Comparison of ENCODE assay signal across 8 cellular contexts in the genomic region with DNA sequence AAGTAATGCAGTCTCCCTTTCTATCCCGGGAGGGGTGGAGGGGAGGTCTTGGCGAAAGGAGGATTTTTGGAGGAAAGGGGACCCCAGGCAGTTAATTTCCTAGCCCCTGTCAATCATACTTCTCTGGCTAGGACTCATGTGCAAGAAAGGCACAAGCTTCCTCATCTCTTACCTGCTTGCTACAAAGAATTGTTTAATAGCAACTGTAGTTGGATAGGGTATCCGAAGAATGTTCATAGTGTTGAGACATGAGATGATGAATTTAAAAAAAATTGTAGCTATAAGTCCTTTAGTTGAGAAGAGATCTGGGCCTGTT. TPM values are rescaled to one million over a fixed set of nuclear protein-coding genes. Genes with fewer than 3 reads are reported as not detected.
A peak's percentile ranks its signal among the peaks of the same experiment; 100 is the strongest.
DNase-seq lines count a peak whose midpoint lies in the region; ATAC-seq, FAIRE-seq and TF ChIP-seq lines count a peak whose summit lies in the region.

No MANE protein-coding gene starts in this region.

- peaks cover 2% of the 10 kb centered on the region for H3K9me3 Mint-ChIP-seq in stimulated activated naive CD8-positive, alpha-beta T cell treated with anti-CD3 and anti-CD28 coated beads, Interleukin-15, Interleukin-2, amounts not matched to agents 100 ng/mL and 50 ng/mL, for 24 hours
- H3K9me3 Mint-ChIP-seq in mesothelial cell of epicardium = no peaks in the 10 kb centered on the region

- no peaks in the 10 kb centered on the region for H3K27me3 ChIP-seq in GM12878 (replicated peaks in 1 of 2; ENCODE audit: control insufficient read depth in 2 of 2, insufficient read depth in 2 of 2, low read length in 1 of 2)

- no peak for FAIRE-seq in GM12878 (lab: Jason Lieb, UNC)

- peak overlapping the region; percentile 76 for H3K4me2 ChIP-seq in GM12878 (ENCODE audit: control insufficient read depth, insufficient read depth)

- H3K9ac ChIP-seq in GM12878 (ENCODE audit: control insufficient read depth, insufficient read depth, low read length) = peak overlapping the region; percentile 73

- RAD21 ChIA-PET in GM12878 (lab: Charles Lee; ENCODE audit: unreplicated experiment) = interaction anchor here (0.6 kb wide), 1 partner anchor 9 kb away, joined by 3 read pairs; no protein-coding TSS in a partner anchor

- H3K4me3 ChIP-seq in GM12878 = peak overlapping the region; percentile 91

- H3K27me3 Mint-ChIP-seq in stimulated activated naive CD8-positive, alpha-beta T cell treated with anti-CD3 and anti-CD28 coated beads, Interleukin-15, Interleukin-2, amounts not matched to agents 100 ng/mL and 50 ng/mL, for 24 hours = no peaks in the 10 kb centered on the region
- no peaks in the 10 kb centered on the region for H3K27me3 Mint-ChIP-seq in mesothelial cell of epicardium (ENCODE audit: low read depth)

- H3K4me3 Mint-ChIP-seq in stimulated activated naive CD8-positive, alpha-beta T cell treated with anti-CD3 and anti-CD28 coated beads, Interleukin-15, Interleukin-2, amounts not matched to agents 100 ng/mL and 50 ng/mL, for 24 hours = peak overlapping the region; percentile 98
- H3K4me3 Mint-ChIP-seq in mesothelial cell of epicardium = peak overlapping the region; percentile 90

- TF ChIP-seq POLR2A in GM12878 (IDR thresholded peaks at IDR 0.05; ENCODE audit: low read depth, low read length) = no peak

- no peak for ATAC-seq in stimulated activated naive CD8-positive, alpha-beta T cell treated with anti-CD3 and anti-CD28 coated beads, Interleukin-15, Interleukin-2, amounts not matched to agents 100 U/mL and 50 U/mL, for 24 hours
- ATAC-seq in GM12878 = no peak
- ATAC-seq in HG02885 (IDR thresholded peaks at IDR 0.05; ENCODE audit: poor library complexity, unreplicated experiment) = no peak
- ATAC-seq in GM21423 (IDR thresholded peaks at IDR 0.05; ENCODE audit: unreplicated experiment) = no peak

- H3K4me1 Mint-ChIP-seq in stimulated activated naive CD8-positive, alpha-beta T cell treated with anti-CD3 and anti-CD28 coated beads, Interleukin-15, Interleukin-2, amounts not matched to agents 100 ng/mL and 50 ng/mL, for 24 hours (ENCODE audit: low read depth) = peaks cover 49% of the 10 kb centered on the region
- peaks cover 22% of the 10 kb centered on the region for H3K4me1 Mint-ChIP-seq in mesothelial cell of epicardium

- peak overlapping the region; percentile 64 for H3K27ac ChIP-seq in GM12878 (ENCODE audit: control insufficient read depth, insufficient read depth)

- no peak for DNase-seq in stimulated activated naive CD8-positive, alpha-beta T cell treated with anti-CD3 and anti-CD28 coated beads, Interleukin-15, Interleukin-2, amounts not matched to agents 100 U/mL and 50 U/mL, for 24 hours
- no peak for DNase-seq in GM12878 (ENCODE audit: low read depth, low spot score)
- no peak for DNase-seq in mesothelial cell of epicardium (ENCODE audit: low spot score in 2 of 2, unreplicated experiment in 2 of 2)
- no peak for DNase-seq in glomerular visceral epithelial cell (ENCODE audit: extremely low spot score)
- no peak for DNase-seq in SKM-1 (lab: John Stamatoyannopoulos, UW; ENCODE audit: unreplicated experiment)

- in situ Hi-C loops in GM12878 (cut with MboI) = no loop called here

- peaks cover 76% of the 10 kb centered on the region for H3K79me2 ChIP-seq in GM12878 (ENCODE audit: control insufficient read depth, insufficient read depth, low read length)

- peaks cover 0 to 10% of the 10 kb centered on the region in 2 experiments; a peak in 1 of 4 replicates for H3K36me3 ChIP-seq in GM12878 (ENCODE audit: control insufficient read depth in 2 of 2, insufficient read depth in 2 of 2, low read length in 1 of 2)

- POLR2A ChIA-PET in GM12878 (lab: Charles Lee) = interaction anchor here (1.3 to 2.0 kb wide), 4 partner anchors 11 to 58 kb away, joined by 4 to 8 read pairs (median 6); no protein-coding TSS in a partner anchor

- H3K27ac Mint-ChIP-seq in stimulated activated naive CD8-positive, alpha-beta T cell treated with anti-CD3 and anti-CD28 coated beads, Interleukin-15, Interleukin-2, amounts not matched to agents 100 ng/mL and 50 ng/mL, for 24 hours = peak overlapping the region; percentile 86
- peak overlapping the region; percentile 83 for H3K27ac Mint-ChIP-seq in mesothelial cell of epicardium

- BruUV-seq in GM12878 (replicated peaks; lab: Mats Ljungman, UMichigan) = TSS peak; percentile 68

- SMC1A ChIA-PET in GM12878 (lab: Charles Lee; ENCODE audit: uncharacterized antibody, unreplicated experiment) = interaction anchor here (0.8 to 1.7 kb wide), 5 partner anchors 13 to 120 kb away, joined by 3 to 5 read pairs (median 3); no protein-coding TSS in a partner anchor

- H4K20me1 ChIP-seq in GM12878 (ENCODE audit: control insufficient read depth, insufficient read depth) = no peaks in the 10 kb centered on the region

- no peak for TF ChIP-seq RAD21 in GM12878 (IDR thresholded peaks at IDR 0.05; ENCODE audit: insufficient read depth, low read depth, low read length)

- no peaks in the 10 kb centered on the region; the same call in 2 of the 3 replicates for H3K9me3 ChIP-seq in GM12878 (replicated peaks; ENCODE audit: control insufficient read depth, insufficient read depth, low read length)

- no peak for TF ChIP-seq EP300 in GM12878 (IDR thresholded peaks at IDR 0.05; ENCODE audit: borderline replicate concordance in 1 of 2, control insufficient read depth in 1 of 2, low read depth in 2 of 2, low read length in 2 of 2)

- no peak for TF ChIP-seq CTCF in GM12878 (IDR thresholded peaks at IDR 0.05 in 2 of 3, conservative IDR thresholded peaks at IDR 0.05 in 1 of 3; ENCODE audit: control insufficient read depth in 2 of 3, extremely low read depth in 1 of 3, insufficient read depth in 1 of 3, low read depth in 3 of 3, low read length in 3 of 3)
- TF ChIP-seq CTCF in mesothelial cell of epicardium (IDR thresholded peaks at IDR 0.05; ENCODE audit: unreplicated experiment) = no peak

- peak overlapping the region; percentile 73 for H2AFZ ChIP-seq in GM12878 (ENCODE audit: control insufficient read depth, low read depth, low read length)

- CTCF ChIA-PET in GM12878 (lab: Yijun Ruan, JAX) = interaction anchor here (0.6 kb wide), 1 partner anchor 271 kb away, joined by 3 read pairs; no protein-coding TSS in a partner anchor

- intact Hi-C loops in GM12878 (cut with micrococcal nuclease; ENCODE audit: unreplicated experiment) = no loop called here

- H3K36me3 Mint-ChIP-seq in stimulated activated naive CD8-positive, alpha-beta T cell treated with anti-CD3 and anti-CD28 coated beads, Interleukin-15, Interleukin-2, amounts not matched to agents 100 ng/mL and 50 ng/mL, for 24 hours (ENCODE audit: low read depth) = peaks cover 46% of the 10 kb centered on the region
- peaks cover 17% of the 10 kb centered on the region for H3K36me3 Mint-ChIP-seq in mesothelial cell of epicardium

- peaks cover 12% of the 10 kb centered on the region for H3K4me1 ChIP-seq in GM12878 (ENCODE audit: control insufficient read depth, insufficient read depth, low read length)

- WGBS in GM12878 (ENCODE audit: insufficient coverage, insufficient replicate concordance, low lambda C conversion rate, missing lambda C conversion rate) = 0% methylated on average over 3 of the region's 3 CpGs

RNA-seq across cellular contexts. Expression of gene BORA, which starts 0.5 kb away (rescaled TPM):
- 14.9 TPM in 2 replicates for total RNA-seq in GM12878 (2013; cell fraction: nucleolus; rRNA removed)
- total RNA-seq in GM12878 (2014; rRNA removed) (24.5 and 29.1 TPM in 2 replicates), GM12878 (2014; rRNA removed; fragmentation: Illumina TruSeq; extraction: Trizol) (28.9 and 30.4 TPM in 2 replicates), GM12878 (2021) (16.1 and 17.9 TPM in 2 replicates), mesothelial cell of epicardium (7.3 to 8.8 TPM (median 8.4 TPM) in 3 replicates)
- polyA plus RNA-seq in GM12878 (2011; ENCODE audit: low read depth) = 7.2 TPM
- polyA plus RNA-seq in GM12878 (2011; rRNA removed) (21.9 and 33.0 TPM in 2 replicates), GM12878 (2014; fragmentation: Illumina TruSeq; extraction: Trizol) (31.0 and 40.7 TPM in 2 replicates), GM12878 (2014; fragmentation: Nextera tagmentation; extraction: Ambion mirVana) (10 to 100 TPM; 15.1 to 17.8 TPM), GM12878 (2014; rRNA removed) (13.2 and 15.8 TPM in 2 replicates), GM12878 (2016; fragmentation: Nextera tagmentation; extraction: Ambion mirVana) (10 to 100 TPM; 34.1 to 38.7 TPM)
- polyA plus RNA-seq in GM12878 (2011; cell fraction: cytosol; rRNA removed) = 9.3 and 14.7 TPM in 2 replicates
- polyA plus RNA-seq in GM12878 (2011; cell fraction: nucleus; rRNA removed) = 22.9 and 24.6 TPM in 2 replicates
- polyA plus RNA-seq in GM12878 (2012) = 9.2 and 14.8 TPM in 2 replicates
- polyA minus RNA-seq in GM12878 (2011; rRNA and poly(A)+ RNA removed) = 13.4 and 18.0 TPM in 2 replicates
- 5.1 and 5.6 TPM in 2 replicates for polyA minus RNA-seq in GM12878 (2011; cell fraction: cytosol; rRNA and poly(A)+ RNA removed)
- 8.5 and 12.3 TPM in 2 replicates for polyA minus RNA-seq in GM12878 (2011; cell fraction: nucleus; rRNA and poly(A)+ RNA removed)

RNA-seq across cellular contexts. Expression of gene MZT1, which starts 0.8 kb away (rescaled TPM):
- 6.3 and 7.4 TPM in 2 replicates for total RNA-seq in GM12878 (2013; cell fraction: nucleolus; rRNA removed)
- total RNA-seq in GM12878 (2014; rRNA removed) = 19.1 and 24.4 TPM in 2 replicates
- 23.0 and 24.2 TPM in 2 replicates for total RNA-seq in GM12878 (2014; rRNA removed; fragmentation: Illumina TruSeq; extraction: Trizol)
- 18.8 and 19.0 TPM in 2 replicates for total RNA-seq in GM12878 (2021)
- polyA plus RNA-seq in GM12878 (2011; ENCODE audit: low read depth) = 8.7 TPM
- 27.8 and 47.4 TPM in 2 replicates for polyA plus RNA-seq in GM12878 (2011; rRNA removed)
- polyA plus RNA-seq in GM12878 (2011; cell fraction: cytosol; rRNA removed) = 5.4 and 7.0 TPM in 2 replicates
- 3.6 and 4.8 TPM in 2 replicates for polyA plus RNA-seq in GM12878 (2011; cell fraction: nucleus; rRNA removed)
- polyA plus RNA-seq in GM12878 (2012) = 19.8 and 20.9 TPM in 2 replicates
- polyA plus RNA-seq in GM12878 (2014; fragmentation: Illumina TruSeq; extraction: Trizol) = 16.2 and 24.2 TPM in 2 replicates
- 10 to 100 TPM; 29.2 to 31.8 TPM for polyA plus RNA-seq in GM12878 (2014; fragmentation: Nextera tagmentation; extraction: Ambion mirVana)
- polyA plus RNA-seq in GM12878 (2014; rRNA removed) = 17.4 and 19.6 TPM in 2 replicates
- polyA plus RNA-seq in GM12878 (2016; fragmentation: Nextera tagmentation; extraction: Ambion mirVana) = 10 to 100 TPM; 46.2 to 47.6 TPM
- polyA minus RNA-seq in GM12878 (2011; rRNA and poly(A)+ RNA removed) = 2.5 and 3.7 TPM in 2 replicates
- 1.3 and 2.3 TPM in 2 replicates for polyA minus RNA-seq in GM12878 (2011; cell fraction: cytosol; rRNA and poly(A)+ RNA removed)
- polyA minus RNA-seq in GM12878 (2011; cell fraction: nucleus; rRNA and poly(A)+ RNA removed) = 1.6 and 1.9 TPM in 2 replicates
- total RNA-seq in mesothelial cell of epicardium = 6.0 to 6.4 TPM (median 6.4 TPM) in 3 replicates

RNA-seq across cellular contexts. Expression of gene DIS3, which starts 53.5 kb away (rescaled TPM):
- total RNA-seq in GM12878 (2013; cell fraction: nucleolus; rRNA removed) = 40.2 and 42.1 TPM in 2 replicates
- 42.5 and 48.8 TPM in 2 replicates for total RNA-seq in GM12878 (2014; rRNA removed)
- total RNA-seq in GM12878 (2014; rRNA removed; fragmentation: Illumina TruSeq; extraction: Trizol) = 62.6 and 65.3 TPM in 2 replicates
- 45.9 and 48.5 TPM in 2 replicates for total RNA-seq in GM12878 (2021)
- 16.8 TPM for polyA plus RNA-seq in GM12878 (2011; ENCODE audit: low read depth)
- polyA plus RNA-seq in GM12878 (2011; rRNA removed) = 49.0 and 78.1 TPM in 2 replicates
- polyA plus RNA-seq in GM12878 (2011; cell fraction: cytosol; rRNA removed) = 18.9 and 25.2 TPM in 2 replicates
- 32.9 and 34.6 TPM in 2 replicates for polyA plus RNA-seq in GM12878 (2011; cell fraction: nucleus; rRNA removed)
- polyA plus RNA-seq in GM12878 (2012) = 26.9 and 31.1 TPM in 2 replicates
- polyA plus RNA-seq in GM12878 (2014; fragmentation: Illumina TruSeq; extraction: Trizol) = 56.8 and 68.2 TPM in 2 replicates
- 10 to 100 TPM; 10.8 to 13.6 TPM for polyA plus RNA-seq in GM12878 (2014; fragmentation: Nextera tagmentation; extraction: Ambion mirVana)
- 28.3 and 29.7 TPM in 2 replicates for polyA plus RNA-seq in GM12878 (2014; rRNA removed)
- polyA plus RNA-seq in GM12878 (2016; fragmentation: Nextera tagmentation; extraction: Ambion mirVana) = 10 to 100 TPM; 34.9 to 36.0 TPM
- 19.1 and 32.3 TPM in 2 replicates for polyA minus RNA-seq in GM12878 (2011; rRNA and poly(A)+ RNA removed)
- 13.5 and 19.0 TPM in 2 replicates for polyA minus RNA-seq in GM12878 (2011; cell fraction: cytosol; rRNA and poly(A)+ RNA removed)
- polyA minus RNA-seq in GM12878 (2011; cell fraction: nucleus; rRNA and poly(A)+ RNA removed) = 11.7 and 22.8 TPM in 2 replicates
- 31.3 to 33.7 TPM (median 33.2 TPM) in 3 replicates for total RNA-seq in mesothelial cell of epicardium

RNA-seq across cellular contexts. Expression of gene PIBF1, which starts 53.7 kb away (rescaled TPM):
- 78.8 and 97.1 TPM in 2 replicates for total RNA-seq in GM12878 (2013; cell fraction: nucleolus; rRNA removed)
- 11.6 and 16.3 TPM in 2 replicates for total RNA-seq in GM12878 (2014; rRNA removed)
- 22.9 and 24.5 TPM in 2 replicates for total RNA-seq in GM12878 (2014; rRNA removed; fragmentation: Illumina TruSeq; extraction: Trizol)
- total RNA-seq in GM12878 (2021) = 14.1 and 14.3 TPM in 2 replicates
- polyA plus RNA-seq in GM12878 (2011; ENCODE audit: low read depth) = 3.1 TPM
- polyA plus RNA-seq in GM12878 (2011; rRNA removed) = 9.0 and 20.3 TPM in 2 replicates
- 1.1 and 2.2 TPM in 2 replicates for polyA plus RNA-seq in GM12878 (2011; cell fraction: cytosol; rRNA removed)
- 5.4 and 5.7 TPM in 2 replicates for polyA plus RNA-seq in GM12878 (2011; cell fraction: nucleus; rRNA removed)
- polyA plus RNA-seq in GM12878 (2012) = 8.8 and 9.6 TPM in 2 replicates
- polyA plus RNA-seq in GM12878 (2014; fragmentation: Illumina TruSeq; extraction: Trizol) = 13.8 and 17.6 TPM in 2 replicates
- polyA plus RNA-seq in GM12878 (2014; fragmentation: Nextera tagmentation; extraction: Ambion mirVana) = 1 to 10 TPM; 6.4 to 7.7 TPM
- polyA plus RNA-seq in GM12878 (2014; rRNA removed) = 4.5 and 8.2 TPM in 2 replicates
- 10 to 100 TPM; 10.5 to 15.5 TPM for polyA plus RNA-seq in GM12878 (2016; fragmentation: Nextera tagmentation; extraction: Ambion mirVana)
- polyA minus RNA-seq in GM12878 (2011; rRNA and poly(A)+ RNA removed) = 4.4 and 13.0 TPM in 2 replicates
- 5.6 and 6.7 TPM in 2 replicates for polyA minus RNA-seq in GM12878 (2011; cell fraction: cytosol; rRNA and poly(A)+ RNA removed)
- polyA minus RNA-seq in GM12878 (2011; cell fraction: nucleus; rRNA and poly(A)+ RNA removed) = 15.1 and 24.9 TPM in 2 replicates
- 34.4 to 40.2 TPM (median 38.8 TPM) in 3 replicates for total RNA-seq in mesothelial cell of epicardium
